In the genomic region with DNA sequence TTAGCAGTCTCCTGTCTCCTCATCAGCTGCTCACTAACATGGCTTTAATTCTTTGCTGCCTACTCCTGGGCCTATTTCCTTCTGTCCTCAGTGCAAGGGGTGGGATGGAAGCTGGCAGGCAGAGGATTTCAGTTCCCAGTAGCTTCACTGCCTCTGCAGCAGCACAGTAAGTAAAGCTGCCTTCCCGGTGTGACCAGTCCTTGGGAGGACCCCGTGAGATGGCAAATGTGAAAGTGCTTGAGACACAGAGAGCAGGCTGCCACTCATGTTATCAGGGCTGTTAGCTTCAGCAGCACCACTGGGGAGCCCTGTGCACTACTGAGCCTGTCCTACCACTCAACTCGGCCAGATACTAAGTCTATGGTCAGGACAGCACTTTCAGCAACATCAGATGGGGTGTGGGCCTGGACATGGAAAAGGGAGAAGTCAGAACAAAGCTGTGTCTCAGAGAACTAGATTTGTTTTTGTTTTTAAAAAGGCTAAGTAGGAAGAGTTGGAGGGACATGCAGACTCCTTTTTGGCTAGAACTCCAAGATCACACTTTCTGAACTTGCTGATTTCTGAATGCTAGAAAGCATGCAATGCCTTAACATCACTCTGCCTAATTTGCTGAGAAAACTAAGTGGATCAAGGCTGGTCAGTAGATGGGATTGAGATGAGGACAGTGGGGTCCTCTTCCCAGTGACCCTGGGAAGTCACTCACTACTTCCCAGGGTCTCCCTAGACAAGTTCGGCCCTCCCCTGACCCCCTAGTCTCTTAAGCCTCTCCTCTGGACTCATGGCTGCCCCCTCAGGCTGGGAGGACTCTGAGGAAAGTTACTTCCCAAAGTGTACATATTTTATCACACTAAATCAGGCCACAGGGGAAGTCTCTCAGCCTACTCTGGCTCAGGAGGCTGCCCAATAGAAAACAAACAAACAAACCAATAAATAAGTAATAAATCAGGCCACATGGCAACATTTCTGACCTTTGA, we compare ENCODE assay signal across 8 cellular contexts. TPM values are rescaled to one million over a fixed set of nuclear protein-coding genes. Genes with fewer than 3 reads are reported as not detected.
DNase-seq lines count a peak whose midpoint lies in the region; ATAC-seq, FAIRE-seq and TF ChIP-seq lines count a peak whose summit lies in the region.

No MANE protein-coding gene starts in this region.

- peaks cover 0 to 53% (median 26%) of the 10 kb centered on the region in 12 donors for H3K4me1 ChIP-seq in heart left ventricle

- no peaks in the 10 kb centered on the region for H3K27me3 ChIP-seq in heart left ventricle

- ATAC-seq in heart left ventricle (peak; percentile 59 to 74 (median 65)), HG03196 (IDR thresholded peaks at IDR 0.05; ENCODE audit: unreplicated experiment) (no peak)

- peaks cover 0 to 2% (median 0%) of the 10 kb centered on the region in 9 donors for H3K36me3 ChIP-seq in heart left ventricle

- H3K9me3 ChIP-seq in heart left ventricle: no peaks in the 10 kb centered on the region

- peaks cover 54% of the 10 kb centered on the region for H3K4me1 Mint-ChIP-seq in progenitor cell of endocrine pancreas (ENCODE audit: low read depth)

- in situ Hi-C loops in ACHN (cut with HindIII; ENCODE audit: low pct_ligation_motif_present, low pct_unique_long_range_greater_than_20kb, low sequenced_read_pairs): no loop called here

- H3K36me3 Mint-ChIP-seq in progenitor cell of endocrine pancreas (ENCODE audit: insufficient read depth): no peaks in the 10 kb centered on the region

- WGBS in heart left ventricle, 4 donors: 20 to 30% (median 24%) methylated on average over 4 of the region's 4 CpGs

- no peak for TF ChIP-seq POLR2A in NB4 (IDR thresholded peaks at IDR 0.05; ENCODE audit: extremely low read depth, insufficient read length)
- no peak for TF ChIP-seq POLR2A in heart left ventricle (IDR thresholded peaks at IDR 0.05)

- H3K9me3 Mint-ChIP-seq in progenitor cell of endocrine pancreas (ENCODE audit: low read depth): no peaks in the 10 kb centered on the region

- peak overlapping the region in 11 of 12 donors; percentile 54 to 83 (median 78) for H3K27ac ChIP-seq in heart left ventricle

- peak overlapping the region; percentile 74 for H3K4me3 Mint-ChIP-seq in progenitor cell of endocrine pancreas (ENCODE audit: low read depth)

- H3K4me3 ChIP-seq in NB4 (ENCODE audit: low read depth, low read length) (peak overlapping the region; percentile 61), heart left ventricle (peak overlapping the region; percentile 45 to 94 (median 74))

- H3K27me3 Mint-ChIP-seq in progenitor cell of endocrine pancreas: no peaks in the 10 kb centered on the region

- DNase-seq in ACHN (peak; percentile 60), GM18507 (ENCODE audit: extremely low spot score, insufficient read length, low read depth) (no peak), NB4 (ENCODE audit: low read depth) (peak; percentile 56), heart left ventricle (peak in 2 of 5 donors; percentile 15 to 50), progenitor cell of endocrine pancreas (ENCODE audit: low spot score, unreplicated experiment) (no peak), NCI-H1436 treated with DMSO at 0.1 percent for 48 hours (lab: John Stamatoyannopoulos, UW) (no peak)
- peak; percentile 27 for DNase-seq in activated naive CD4-positive, alpha-beta T cell treated with Interleukin-2 at 50 U/mL for 16 hours

- peak; percentile 35 for TF ChIP-seq CTCF in NB4 (IDR thresholded peaks at IDR 0.05; ENCODE audit: low read depth, low read length)
- peak in 2 of 12 donors; percentile 11 to 16 for TF ChIP-seq CTCF in heart left ventricle (IDR thresholded peaks at IDR 0.05)
- TF ChIP-seq CTCF in progenitor cell of endocrine pancreas (IDR thresholded peaks at IDR 0.05; ENCODE audit: unreplicated experiment): peak; percentile 36

- H3K27ac Mint-ChIP-seq in progenitor cell of endocrine pancreas: peak overlapping the region; percentile 94

- intact Hi-C loops in heart left ventricle (cut with DNase I): loop anchor here in 3 of 10 donors (2.0 to 10.0 kb wide), 3 partner anchors 48 to 52 kb away; partner anchors contain the start of gene RSAD1 (in 3 of the 3)

- peak; percentile 52 for FAIRE-seq in GM18507 (lab: Jason Lieb, UNC)

RNA-seq across cellular contexts. Expression of gene ACSF2, which starts 1.1 kb away (rescaled TPM):
- total RNA-seq in heart left ventricle (10 to 100 TPM in 8 of 9 donors, 1 to 10 TPM in 1; 7.3 to 31.6 (median 17.4) TPM), progenitor cell of endocrine pancreas (69.7 and 72.6 TPM in 2 replicates)
- polyA plus RNA-seq in heart left ventricle: 10 to 100 TPM in 1 of 2 donors, 1 to 10 TPM in 1; 6.5 to 20.0 TPM

RNA-seq across cellular contexts. Expression of gene LRRC59, which starts 29.8 kb away (rescaled TPM):
- total RNA-seq in heart left ventricle (10 to 100 TPM; 19.6 to 50.9 (median 28.6) TPM), progenitor cell of endocrine pancreas (55.2 and 56.0 TPM in 2 replicates)
- 100 to 1,000 TPM in 1 of 2 donors, 10 to 100 TPM in 1; 13.7 to 150 TPM for polyA plus RNA-seq in heart left ventricle

RNA-seq across cellular contexts. Expression of gene CHAD, which starts 41.6 kb away (rescaled TPM):
- total RNA-seq in heart left ventricle (under 1 TPM in 2 of 9 donors, not detected in 7; 0.15 to 0.27 TPM), progenitor cell of endocrine pancreas (not detected in 2 replicates)
- polyA plus RNA-seq in heart left ventricle: under 1 TPM in 1 of 2 donors, not detected in 1; 0.15 TPM

RNA-seq across cellular contexts. Expression of gene RSAD1, which starts 51.6 kb away (rescaled TPM):
- total RNA-seq in heart left ventricle (10 to 100 TPM; 30.9 to 50.0 (median 42.8) TPM), progenitor cell of endocrine pancreas (34.4 and 40.7 TPM in 2 replicates)
- polyA plus RNA-seq in heart left ventricle: 10 to 100 TPM; 36.2 to 43.7 TPM

RNA-seq across cellular contexts. Expression of gene EME1, which starts 54.1 kb away (rescaled TPM):
- 1 to 10 TPM in 1 of 9 donors, under 1 TPM in 2, not detected in 6; 0.70 to 3.4 (median 0.75) TPM for total RNA-seq in heart left ventricle
- under 1 TPM; 0.22 to 0.72 TPM for polyA plus RNA-seq in heart left ventricle
- 10.1 and 15.0 TPM in 2 replicates for total RNA-seq in progenitor cell of endocrine pancreas

Comparison
In these comparisons a context has a peak if more than half of its experiments do, and no peak if none do; other contexts are left out.
1. DNase-seq: peak in ACHN (single experiment), NB4 (single experiment) and activated naive CD4-positive, alpha-beta T cell treated with Interleukin-2 at 50 U/mL for 16 hours (single experiment); none in GM18507 (single experiment), progenitor cell of endocrine pancreas (single experiment) and NCI-H1436 treated with DMSO at 0.1 percent for 48 hours (single experiment).